8 cellular contexts compared by ENCODE assay signal in the genomic region with DNA sequence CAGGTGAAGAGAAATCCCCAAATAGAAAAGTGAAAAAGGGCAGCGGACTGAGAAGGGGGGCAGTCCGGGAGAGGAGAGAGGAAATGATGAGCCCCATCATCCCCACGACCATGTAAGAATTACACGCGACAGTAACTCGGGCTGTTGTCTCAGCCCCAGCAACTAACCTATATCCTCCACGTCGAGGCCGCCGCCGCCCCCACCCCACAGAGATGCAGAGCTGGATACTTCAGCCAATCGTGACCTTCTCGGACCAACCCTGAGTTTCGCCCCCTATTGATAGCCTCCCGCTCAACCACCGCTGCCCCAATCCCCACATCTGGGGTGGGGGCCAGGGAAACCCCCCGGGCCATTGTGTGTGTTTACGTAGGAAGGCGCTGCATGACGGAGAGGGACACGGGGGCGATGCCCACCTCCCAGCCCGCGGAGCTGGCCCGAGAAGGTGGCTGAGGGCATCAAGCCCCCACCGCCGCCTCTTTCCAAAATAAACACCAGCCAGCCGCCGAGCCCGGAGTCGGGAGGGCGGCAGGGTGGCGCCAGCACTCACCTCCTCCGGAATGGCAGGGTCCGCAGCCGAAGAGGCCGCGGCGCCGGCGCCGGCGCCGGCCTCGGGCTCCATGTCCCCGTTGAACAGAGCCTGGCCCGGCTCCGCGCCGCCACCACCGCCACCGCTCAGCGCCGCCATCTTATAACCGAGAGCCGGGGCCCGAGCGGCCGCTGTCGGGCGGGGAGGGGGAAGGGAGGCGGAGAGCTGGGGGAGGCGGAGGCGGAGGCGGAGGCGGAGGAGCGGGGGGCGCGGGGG. TPM values are rescaled to one million over a fixed set of nuclear protein-coding genes. Genes with fewer than 3 reads are reported as not detected.
DNase-seq lines count a peak whose midpoint lies in the region; ATAC-seq and TF ChIP-seq lines count a peak whose summit lies in the region.

No MANE protein-coding gene starts in this region.

- WGBS in testis, 2 donors = 0 to 1% methylated on average over 3 to 39 of the region's 69 CpGs

- H3K4me1 ChIP-seq in testis = peaks cover 10% of the 10 kb centered on the region

- TF ChIP-seq CTCF in omental fat pad (IDR thresholded peaks at IDR 0.05) (no peak), testis (IDR thresholded peaks at IDR 0.05) (peak in 2 of 3 experiments; percentile 3 to 49)

- intact Hi-C loops in testis (cut with DNase I; ENCODE audit: low total_unique reads) = no loop called here

- H3K27me3 ChIP-seq in testis = no peaks in the 10 kb centered on the region

- DNase-seq in ELF-1 (ENCODE audit: low read depth, low spot score) = peak; percentile 93
- peak; percentile 55 for DNase-seq in SHP77 treated with DMSO at 0.1 percent for 48 hours (lab: John Stamatoyannopoulos, UW)
- DNase-seq in activated naive CD4-positive, alpha-beta T cell (lab: John Stamatoyannopoulos, UW) = peak; percentile 54 to 80 (median 66)
- DNase-seq in germinal center (ENCODE audit: low spot score) = peak; percentile 63
- peak; percentile 31 for DNase-seq in omental fat pad (ENCODE audit: low spot score)
- DNase-seq in testis = peak; percentile 83

- H3K27ac ChIP-seq in KOPT-K1 (ENCODE audit: low read depth, low read length, poor library complexity, severe bottlenecking) = peak overlapping the region; percentile 79
- peak overlapping the region; percentile 99 to 100 for H3K27ac ChIP-seq in testis

- TF ChIP-seq POLR2A in testis (IDR thresholded peaks at IDR 0.05) = no peak

- H3K36me3 ChIP-seq in KOPT-K1 (ENCODE audit: insufficient read depth, low read length) (no peaks in the 10 kb centered on the region), testis (ENCODE audit: low read depth, missing control alignments) (no peaks in the 10 kb centered on the region)

- H3K4me3 ChIP-seq in testis = peak overlapping the region; percentile 98 to 99

- H3K9me3 ChIP-seq in KOPT-K1 (ENCODE audit: insufficient read depth, low read length, poor library complexity, severe bottlenecking) (no peaks in the 10 kb centered on the region), testis (no peaks in the 10 kb centered on the region)

- peak; percentile 84 for ATAC-seq in GM21737 (IDR thresholded peaks at IDR 0.05; ENCODE audit: unreplicated experiment)
- ATAC-seq in omental fat pad (ENCODE audit: low FRiP score) = peak; percentile 85

RNA-seq across cellular contexts. Expression of a gene that starts 0.5 kb away (rescaled TPM):
- total RNA-seq in omental fat pad (10 to 100 TPM; 35.7 to 60.0 (median 40.7) TPM), testis (100 to 1,000 TPM in 1 of 2 donors, 10 to 100 TPM in 1; 82.6 to 124 TPM)
- polyA plus RNA-seq in testis (ENCODE audit: insufficient read depth, low read depth, low replicate concordance) = 63.3 TPM

Comparison
In these comparisons a context has a peak if more than half of its experiments do, and no peak if none do; other contexts are left out.
1. Peak in every context shown above with its lines: DNase-seq, ATAC-seq, H3K4me3 ChIP-seq and H3K27ac ChIP-seq.
2. DNase-seq: peak in every context shown above with its lines; median percentile 93 in ELF-1; 83 in testis; 66 in activated naive CD4-positive, alpha-beta T cell; 63 in germinal center; 55 in SHP77 treated with DMSO at 0.1 percent for 48 hours; 31 in omental fat pad.
3. CTCF ChIP-seq: peak in testis (2 of 3); none in omental fat pad (0 of 3).